8 cellular contexts compared by ENCODE assay signal in the genomic region with DNA sequence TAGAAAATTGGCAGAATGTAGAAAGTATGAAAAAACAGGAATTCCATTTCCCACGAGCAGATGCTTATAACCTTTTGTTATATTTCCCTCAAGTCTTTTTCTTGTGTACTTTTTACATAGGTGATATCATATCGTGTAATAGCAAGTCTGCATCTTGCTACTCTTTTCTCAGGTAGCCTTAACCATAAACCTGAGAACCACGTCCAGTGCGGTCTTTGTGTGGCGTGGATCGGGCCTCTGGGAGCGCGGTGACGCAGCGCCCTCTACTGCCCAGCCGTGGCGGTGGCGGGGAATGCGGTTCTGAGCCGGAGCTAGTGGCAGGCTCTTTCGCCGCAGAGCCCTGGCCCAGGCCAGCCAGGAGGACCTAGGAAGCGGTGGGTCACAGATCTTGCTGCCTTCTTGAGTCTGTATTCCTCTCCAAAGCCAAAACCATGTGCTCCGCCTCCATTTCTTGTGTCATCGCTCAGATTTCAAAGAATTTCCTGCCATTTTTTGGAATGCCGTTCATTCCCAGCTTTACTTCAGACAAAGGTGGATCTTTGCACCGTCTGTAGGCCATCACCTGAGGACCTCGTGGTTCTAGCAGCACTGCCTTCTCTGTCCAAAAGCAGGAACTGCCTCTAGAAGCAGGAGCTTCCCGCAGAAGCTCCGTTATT.
DNase-seq lines count a peak whose midpoint lies in the region; ATAC-seq and TF ChIP-seq lines count a peak whose summit lies in the region.

No MANE protein-coding gene starts in this region.

- DNase-seq in DMS 273 (lab: John Stamatoyannopoulos, UW; ENCODE audit: unreplicated experiment): peak; percentile 75
- no peak for DNase-seq in DMS 273 treated with DMSO at 0.1 percent for 48 hours (lab: John Stamatoyannopoulos, UW)
- peak; percentile 13 for DNase-seq in NCI-H226
- peak; percentile 80 for DNase-seq in activated CD8-positive, alpha-beta T cell treated with anti-CD3 and anti-CD28 coated beads for 36 hours
- peak; percentile 41 for DNase-seq in effector CD4-positive, alpha-beta T cell
- peak; percentile 72 to 80 for DNase-seq in memory B cell (ENCODE audit: low spot score in 2 of 2)
- peak; percentile 24 to 42 for DNase-seq in stimulated activated CD8-positive, alpha-beta memory T cell treated with anti-CD3 and anti-CD28 coated beads, Interleukin-15, amount 100 ng/mL, for 4 hours (ENCODE audit: low read depth in 2 of 2)
- no peak for DNase-seq in dedifferentiated amniotic fluid mesenchymal stem cell (ENCODE audit: extremely low spot score)

- TF ChIP-seq CTCF in activated CD8-positive, alpha-beta T cell treated with anti-CD3 and anti-CD28 coated beads for 36 hours (IDR thresholded peaks at IDR 0.05): peak; percentile 97

- H3K27ac Mint-ChIP-seq in activated CD8-positive, alpha-beta T cell treated with anti-CD3 and anti-CD28 coated beads for 36 hours: peak overlapping the region; percentile 63
- H3K27ac Mint-ChIP-seq in memory B cell: no peak overlapping the region

- H3K36me3 Mint-ChIP-seq in activated CD8-positive, alpha-beta T cell treated with anti-CD3 and anti-CD28 coated beads for 36 hours (ENCODE audit: low read depth): no peaks in the 10 kb centered on the region
- no peaks in the 10 kb centered on the region for H3K36me3 Mint-ChIP-seq in memory B cell

- ATAC-seq in activated CD8-positive, alpha-beta T cell treated with anti-CD3 and anti-CD28 coated beads for 36 hours: no peak
- ATAC-seq in memory B cell (ENCODE audit: low read depth): peak; percentile 67

- H3K4me1 Mint-ChIP-seq in activated CD8-positive, alpha-beta T cell treated with anti-CD3 and anti-CD28 coated beads for 36 hours (ENCODE audit: low read depth): peaks cover 57% of the 10 kb centered on the region
- H3K4me1 Mint-ChIP-seq in memory B cell: peaks cover 8% of the 10 kb centered on the region

- intact Hi-C loops in activated CD8-positive, alpha-beta T cell treated with anti-CD3 and anti-CD28 coated beads for 36 hours (cut with micrococcal nuclease): loop anchor here (5.0 kb wide), 2 partner anchors 71 to 94 kb away; a partner anchor contains a TSS

- POLR2A ChIA-PET in activated CD8-positive, alpha-beta T cell treated with anti-CD3 and anti-CD28 coated beads for 36 hours (lab: Charles Lee): interaction anchor here (0.6 to 3.7 kb wide), 2 partner anchors 72 to 370 kb away, joined by 3 to 16 read pairs; a partner anchor contains a TSS

- CTCF ChIA-PET in activated CD8-positive, alpha-beta T cell treated with anti-CD3 and anti-CD28 coated beads for 36 hours (lab: Charles Lee): interaction anchor here (0.6 to 6.6 kb wide), 51 partner anchors 8 to 1741 kb away, joined by 3 to 104 read pairs (median 5); a partner anchor contains a TSS

- H3K9me3 Mint-ChIP-seq in activated CD8-positive, alpha-beta T cell treated with anti-CD3 and anti-CD28 coated beads for 36 hours: no peaks in the 10 kb centered on the region
- H3K9me3 Mint-ChIP-seq in memory B cell: no peaks in the 10 kb centered on the region

- no peak overlapping the region for H3K4me3 Mint-ChIP-seq in activated CD8-positive, alpha-beta T cell treated with anti-CD3 and anti-CD28 coated beads for 36 hours
- no peak overlapping the region for H3K4me3 Mint-ChIP-seq in memory B cell

- H3K27me3 Mint-ChIP-seq in activated CD8-positive, alpha-beta T cell treated with anti-CD3 and anti-CD28 coated beads for 36 hours: no peaks in the 10 kb centered on the region
- H3K27me3 Mint-ChIP-seq in memory B cell: peaks cover 2% of the 10 kb centered on the region

Comparison
In these comparisons a context has a peak if more than half of its experiments do, and no peak if none do; other contexts are left out.
1. DNase-seq: peak in DMS 273 (single experiment), NCI-H226 (single experiment), activated CD8-positive, alpha-beta T cell treated with anti-CD3 and anti-CD28 coated beads for 36 hours (single experiment), effector CD4-positive, alpha-beta T cell (single experiment), memory B cell (2 of 2) and stimulated activated CD8-positive, alpha-beta memory T cell treated with anti-CD3 and anti-CD28 coated beads, Interleukin-15, amount 100 ng/mL, for 4 hours (2 of 2); none in DMS 273 treated with DMSO at 0.1 percent for 48 hours (single experiment) and dedifferentiated amniotic fluid mesenchymal stem cell (single experiment).